15 cellular contexts compared by ENCODE assay signal in genomic region chr1:18108313-18109057, GRCh38. TPM values are rescaled to one million over a fixed set of nuclear protein-coding genes. Genes with fewer than 3 reads are reported as not detected.
DNase-seq lines count a peak whose midpoint lies in the region; ATAC-seq and TF ChIP-seq lines count a peak whose summit lies in the region.
"Had no signal": no experiment of that assay in that cellular context is flagged by ENCODE, and none has a peak within 500 bp of the region (broad histone marks: within the 10 kb centered on the region; RNA-seq: fewer than 3 reads in every experiment).

No MANE protein-coding gene starts in this region.

- no peak overlapping the region for H2BK15ac ChIP-seq in neuronal stem cell (ENCODE audit: low read length)

- TF ChIP-seq POLR2A in spleen (IDR thresholded peaks at IDR 0.05) = no peak

- H2AK5ac ChIP-seq in neuronal stem cell (ENCODE audit: low read depth, low read length) = peak overlapping the region; percentile 0

- peak in 1 of 10 donors; percentile 18 for DNase-seq in dorsolateral prefrontal cortex
- no peak for DNase-seq in neuronal stem cell (ENCODE audit: low spot score)
- DNase-seq in NCI-H1105 treated with DMSO at 0.1 percent for 48 hours (lab: John Stamatoyannopoulos, UW) = no peak
- no peak for DNase-seq in posterior vena cava (ENCODE audit: low spot score)
- no peak for DNase-seq in spleen
- DNase-seq: activated CD4-positive, CD25-positive, alpha-beta regulatory T cell; NCI-H187 treated with DMSO at 0.1 percent for 48 hours; stimulated activated naive CD8-positive, alpha-beta T cell treated with anti-CD3 and anti-CD28 coated beads, Interleukin-15, amount 100 ng/mL, for 72 hours had no signal

- no peaks in the 10 kb centered on the region for H3K9me3 ChIP-seq in ES-I3 (ENCODE audit: control insufficient read depth, insufficient read depth, low read length)
- no peaks in the 10 kb centered on the region for H3K9me3 ChIP-seq in HEK293 (ENCODE audit: control insufficient read depth, insufficient read depth, low read depth, low read length)
- peaks cover 0 to 2% of the 10 kb centered on the region in 2 donors for H3K9me3 ChIP-seq in neuronal stem cell (replicated peaks in 1 of 2; ENCODE audit: control insufficient read depth in 2 of 2, insufficient read depth in 1 of 2, low read depth in 1 of 2, low read length in 2 of 2)
- no peaks in the 10 kb centered on the region for H3K9me3 ChIP-seq in spleen

- no peak overlapping the region for H3K4ac ChIP-seq in neuronal stem cell (ENCODE audit: low read length)

- POLR2A ChIA-PET in HEK293 (lab: Yijun Ruan, JAX) = no interaction called here

- intact Hi-C loops in dorsolateral prefrontal cortex (cut with DNase I) = loop anchor here in 1 of 2 donors (5.0 kb wide), 1 partner anchor 106 kb away; no protein-coding TSS in a partner anchor
- intact Hi-C loops in posterior vena cava (cut with DNase I) = loop anchor here in 1 of 2 donors (10.0 kb wide), 1 partner anchor 614 kb away; no protein-coding TSS in a partner anchor
- intact Hi-C loops in spleen (cut with DNase I; ENCODE audit: low total_unique reads) = no loop called here

- no peak for ATAC-seq in HG03175 (IDR thresholded peaks at IDR 0.05; ENCODE audit: unreplicated experiment)
- ATAC-seq: HCT116; stimulated activated naive CD8-positive, alpha-beta T cell treated with anti-CD3 and anti-CD28 coated beads, Interleukin-15, amount 100 ng/mL, for 72 hours had no signal

- peak overlapping the region; percentile 69 for H3K18ac ChIP-seq in neuronal stem cell (ENCODE audit: low read length)

- H2BK5ac ChIP-seq in neuronal stem cell (ENCODE audit: low read length) = no peak overlapping the region

- peak overlapping the region; percentile 90 for H3K4me2 ChIP-seq in neuronal stem cell (ENCODE audit: insufficient read depth, low read length, poor library complexity, severe bottlenecking)

- H3K4me1 ChIP-seq in ES-I3 (ENCODE audit: insufficient read depth, low read length) = peaks cover 5% of the 10 kb centered on the region
- H3K4me1 ChIP-seq in HEK293 (ENCODE audit: control insufficient read depth, insufficient read depth, low read length) = no peaks in the 10 kb centered on the region; the same call in 1 of the 2 replicates
- H3K4me1 ChIP-seq in neuronal stem cell (ENCODE audit: control insufficient read depth in 2 of 2, insufficient read depth in 1 of 2, low read depth in 1 of 2, low read length in 2 of 2) = peaks cover 0 to 29% of the 10 kb centered on the region in 2 donors
- H3K4me1 ChIP-seq in spleen = peaks cover 5 to 28% (median 17%) of the 10 kb centered on the region in 6 donors

- H4K8ac ChIP-seq in neuronal stem cell (ENCODE audit: low read depth, low read length) = no peak overlapping the region

- H3K36me3 ChIP-seq in ES-I3 (ENCODE audit: insufficient read depth, low read length) = no peaks in the 10 kb centered on the region
- H3K36me3 ChIP-seq in HEK293 (ENCODE audit: control insufficient read depth in 2 of 2, insufficient read depth in 1 of 2, low read length in 2 of 2) = no peaks in the 10 kb centered on the region
- no peaks in the 10 kb centered on the region for H3K36me3 ChIP-seq in neuronal stem cell (replicated peaks in 1 of 2; ENCODE audit: control insufficient read depth in 2 of 2, insufficient read depth in 2 of 2, low read length in 2 of 2)
- H3K36me3 ChIP-seq in spleen = no peaks in the 10 kb centered on the region

- peaks cover 0 to 44% (median 14%) of the 10 kb centered on the region in 45 donors for H3K27me3 ChIP-seq in dorsolateral prefrontal cortex
- H3K27me3 ChIP-seq in neuronal stem cell (ENCODE audit: control insufficient read depth in 3 of 3, insufficient read depth in 3 of 3, low read depth in 1 of 3, low read length in 3 of 3) = peaks cover 15 to 79% (median 41%) of the 10 kb centered on the region in 3 experiments
- H3K27me3 ChIP-seq in spleen (replicated peaks in 1 of 7) = peaks cover 8 to 96% (median 67%) of the 10 kb centered on the region in 7 donors

- no peak overlapping the region for H2BK120ac ChIP-seq in neuronal stem cell (ENCODE audit: low read depth, low read length)

- H3K14ac ChIP-seq in neuronal stem cell (ENCODE audit: low read length) = no peak overlapping the region

- CTCF ChIA-PET in HEK293 (lab: Yijun Ruan, JAX) = interaction anchor here (0.8 to 2.1 kb wide), 6 partner anchors 8 to 448 kb away, joined by 3 to 7 read pairs (median 4); no protein-coding TSS in a partner anchor

- H3K9ac ChIP-seq in ES-I3 (ENCODE audit: low read depth, low read length) (peak overlapping the region; percentile 60; the same call in 1 of the 2 replicates), neuronal stem cell (ENCODE audit: low read depth, low read length, poor library complexity) (peak overlapping the region; percentile 13)

- H2BK12ac ChIP-seq in neuronal stem cell (ENCODE audit: low read length) = no peak overlapping the region

- peak overlapping the region; percentile 1 for H3K23ac ChIP-seq in neuronal stem cell (ENCODE audit: low read depth, low read length, poor library complexity)

- H3K79me1 ChIP-seq in neuronal stem cell (ENCODE audit: low read depth, low read length) = peaks cover 4% of the 10 kb centered on the region

- no peak overlapping the region for H2AFZ ChIP-seq in neuronal stem cell (ENCODE audit: low read length)

- no CpG with 5 or more reads among the region's 24 CpGs for WGBS in neuronal stem cell (ENCODE audit: extremely low coverage in 2 of 2, insufficient read length in 2 of 2, insufficient replicate concordance in 1 of 2), 2 donors
- WGBS in spleen, 5 donors = 8 to 12% (median 10%) methylated on average over 22 to 24 of the region's 24 CpGs

- no peak overlapping the region for H4K91ac ChIP-seq in neuronal stem cell (ENCODE audit: low read depth, low read length, poor library complexity)

- H3K27ac ChIP-seq in HEK293 (ENCODE audit: extremely low read depth, low read depth, low read length) (no peak overlapping the region; the same call in 1 of the 2 replicates), dorsolateral prefrontal cortex (peak overlapping the region in 50 of 59 donors; percentile 22 to 94 (median 74)), neuronal stem cell (replicated peaks; ENCODE audit: low read length) (no peak overlapping the region), spleen (peak overlapping the region in 4 of 8 donors; percentile 11 to 69 (median 34))

- no peak overlapping the region for H3K4me3 ChIP-seq in HEK293 (ENCODE audit: low read depth, low read length)
- H3K4me3 ChIP-seq in dorsolateral prefrontal cortex = peak overlapping the region; percentile 12 to 71 (median 56)
- peak overlapping the region in 1 of 2 donors; percentile 77 for H3K4me3 ChIP-seq in neuronal stem cell (ENCODE audit: low read length in 2 of 2)
- H3K4me3 ChIP-seq in spleen = peak overlapping the region in 4 of 8 donors; percentile 7 to 59 (median 24)

- TF ChIP-seq CTCF in HEK293 (tag by site-specific recombination; IDR thresholded peaks at IDR 0.05) (peak; percentile 53; the same call in 1 of the 2 replicates), dorsolateral prefrontal cortex (IDR thresholded peaks at IDR 0.05 in 54 of 56, conservative IDR thresholded peaks at IDR 0.05 in 2 of 56; ENCODE audit: low read depth in 1 of 56, partially characterized antibody in 56 of 56) (no peak), spleen (IDR thresholded peaks at IDR 0.05 in 8 of 11, conservative IDR thresholded peaks at IDR 0.05 in 3 of 11) (no peak)

TF ChIP-seq in HEK293, 187 proteins besides CTCF, POLR2A, EP300 and RAD21 (continues in another document):
- TF ChIP-seq PRDM1 (tag by site-specific recombination; IDR thresholded peaks at IDR 0.05) = peak; percentile 91
- peak; percentile 96 for TF ChIP-seq ZFHX2 (tag by site-specific recombination; conservative IDR thresholded peaks at IDR 0.05)
- TF ChIP-seq ZNF114 (tag by site-specific recombination; IDR thresholded peaks at IDR 0.05) = no peak
- TF ChIP-seq ZNF776 (tag by site-specific recombination; IDR thresholded peaks at IDR 0.05; ENCODE audit: borderline replicate concordance) = no peak
- no peak for TF ChIP-seq ZNF169 (tag by site-specific recombination; IDR thresholded peaks at IDR 0.05)
- no peak for TF ChIP-seq ZNF19 (tag by site-specific recombination; IDR thresholded peaks at IDR 0.05; ENCODE audit: low read depth)
- peak; percentile 63; the same call in 1 of the 2 replicates for TF ChIP-seq KLF9 (tag by site-specific recombination; IDR thresholded peaks at IDR 0.05; ENCODE audit: low read depth)
- peak; percentile 65 for TF ChIP-seq KLF1 (tag by site-specific recombination; IDR thresholded peaks at IDR 0.05)
- 0 out of 2 replicates have a peak, but pooled peaks have one; percentile 24 for TF ChIP-seq ZNF501 (tag by site-specific recombination; IDR thresholded peaks at IDR 0.05)
- TF ChIP-seq ZSCAN23 (tag by site-specific recombination; IDR thresholded peaks at IDR 0.05) = peak; percentile 48; the same call in 1 of the 2 replicates
- TF ChIP-seq KLF17 (tag by site-specific recombination; IDR thresholded peaks at IDR 0.05) = peak; percentile 30; the same call in 1 of the 2 replicates
- peak; percentile 33; the same call in 1 of the 2 replicates for TF ChIP-seq ZSCAN16 (tag by site-specific recombination; IDR thresholded peaks at IDR 0.05)
- no peak for TF ChIP-seq ZNF488 (tag by site-specific recombination; IDR thresholded peaks at IDR 0.05)
- TF ChIP-seq ZBTB20 (tag by site-specific recombination; IDR thresholded peaks at IDR 0.05) = peak; percentile 89; the same call in 1 of the 2 replicates
- peak; percentile 26 for TF ChIP-seq ZBTB17 (tag by site-specific recombination; IDR thresholded peaks at IDR 0.05)

RNA-seq across cellular contexts. Expression of gene IGSF21, which starts 0.9 kb away (rescaled TPM):
- total RNA-seq in dorsolateral prefrontal cortex = 100 to 1,000 TPM in 2 of 120 experiments, 10 to 100 TPM in 118; 36.8 to 116 (median 73.4) TPM
- 5.2 TPM for polyA plus RNA-seq in neuronal stem cell (2013, experiment 1 of 2)
- 5.5 TPM for polyA plus RNA-seq in neuronal stem cell (2013, experiment 2 of 2)
- 1 to 10 TPM; 4.7 to 7.8 TPM for total RNA-seq in posterior vena cava
- total RNA-seq in spleen = 10 to 100 TPM; 12.5 to 35.0 (median 24.5) TPM
- polyA plus RNA-seq in spleen = 1 to 10 TPM; 1.6 to 3.3 (median 3.0) TPM
- total RNA-seq: activated T-helper 2 cell treated with anti-CD3 and anti-CD28 coated beads, Interferon-gamma antibody, Interleukin-2, Interleukin-4, amounts not matched to agents 10 μg/mL and 5 μg/mL and 100 μg/mL, durations not matched to agents 14 hours and 24 hours and 36 hours; kidney epithelial cell had no signal
- polyA plus RNA-seq: IgD-negative memory B cell had no signal

Comparison
In these comparisons a context has a peak if more than half of its experiments do, and no peak if none do; other contexts are left out.
1. H3K27ac ChIP-seq: peak in dorsolateral prefrontal cortex (50 of 59); none in HEK293 (single experiment) and neuronal stem cell (single experiment).